18 cellular contexts compared by ENCODE assay signal in the genomic region with DNA sequence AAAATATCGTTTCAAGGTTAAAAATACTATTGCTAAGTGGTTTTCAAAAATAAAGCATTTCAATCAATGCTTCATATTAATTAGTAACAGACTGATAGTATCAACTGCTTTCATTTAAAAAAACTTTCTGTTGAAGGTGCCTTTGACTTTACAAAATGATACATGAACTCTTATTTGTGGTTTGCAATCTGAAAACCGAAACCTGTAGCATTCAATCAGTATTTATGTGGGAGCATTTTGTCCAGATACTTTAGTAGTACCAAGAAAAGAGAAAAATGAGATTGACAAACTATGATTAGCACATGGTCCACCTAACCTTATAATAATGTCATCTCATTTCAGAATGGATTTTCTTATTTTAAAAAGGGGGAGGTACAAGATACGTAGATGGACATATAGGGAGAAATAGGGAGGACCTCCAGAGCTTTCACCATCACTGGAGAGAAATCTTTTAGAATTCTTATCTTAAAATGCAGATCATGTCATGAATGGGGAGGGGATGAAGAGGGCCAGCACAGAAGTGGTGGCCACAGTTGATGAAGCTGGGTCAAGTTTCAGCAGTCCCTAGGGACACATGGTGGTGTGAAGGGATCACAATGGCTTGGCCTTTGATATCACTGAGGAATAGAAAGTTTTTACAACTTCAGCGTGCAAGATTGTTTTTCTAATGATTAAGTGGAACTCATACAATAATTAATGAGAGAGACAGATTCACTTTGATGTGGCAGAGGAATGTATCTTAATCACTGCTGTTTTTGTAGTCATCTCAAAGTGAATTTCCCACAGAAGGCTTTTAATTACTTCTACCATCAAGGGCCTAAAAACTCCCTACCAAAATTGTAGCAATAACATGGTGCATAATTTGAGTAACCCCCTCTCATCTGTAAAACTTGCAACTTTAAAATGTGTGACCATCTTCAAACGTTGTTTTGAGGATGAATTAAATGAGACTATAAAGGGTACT.
DNase-seq lines count a peak whose midpoint lies in the region; ATAC-seq and TF ChIP-seq lines count a peak whose summit lies in the region.
"Had no signal": no experiment of that assay in that cellular context is flagged by ENCODE, and none has a peak within 500 bp of the region (broad histone marks: within the 10 kb centered on the region; RNA-seq: fewer than 3 reads in every experiment).

No MANE protein-coding gene starts in this region.

- intact Hi-C loops in PC-9 (cut with micrococcal nuclease; ENCODE audit: unreplicated experiment) (no loop called here), left cardiac atrium (cut with DNase I) (no loop called here)

- no peak for TF ChIP-seq CTCF in PC-9 (conservative IDR thresholded peaks at IDR 0.05)

- no peaks in the 10 kb centered on the region for H3K79me2 ChIP-seq in PC-9 (ENCODE audit: low read depth)

- no TSS peak for BruUV-seq in PC-9 (replicated peaks; lab: Mats Ljungman, UMichigan)

- H3K9me3 ChIP-seq in PC-9 (ENCODE audit: insufficient read depth, low read depth): no peaks in the 10 kb centered on the region
- H3K9me3 ChIP-seq: BLaER1, Caco-2 had no signal

- no peaks in the 10 kb centered on the region for H3K4me1 ChIP-seq in PC-9 (replicated peaks; ENCODE audit: insufficient read depth)
- H3K4me1 ChIP-seq: BLaER1, Caco-2 had no signal

- CTCF ChIA-PET in PC-9 (lab: Charles Lee): no interaction called here

- H4K20me1 ChIP-seq in PC-9 (ENCODE audit: insufficient read depth): no peaks in the 10 kb centered on the region
- H4K20me1 ChIP-seq: BLaER1 had no signal

- peak; percentile 64 for ATAC-seq in GM18861 (IDR thresholded peaks at IDR 0.05; ENCODE audit: unreplicated experiment)
- ATAC-seq in HG02981 (IDR thresholded peaks at IDR 0.05; ENCODE audit: unreplicated experiment): peak; percentile 59
- no peak for ATAC-seq in left cardiac atrium
- ATAC-seq: GM23338, K562 had no signal

- H3K27me3 ChIP-seq in PC-9 (ENCODE audit: insufficient read depth, low read depth): no peaks in the 10 kb centered on the region
- H3K27me3 ChIP-seq: BLaER1 had no signal

- no peak overlapping the region for H3K4me2 ChIP-seq in PC-9
- H3K4me2 ChIP-seq: BLaER1, GM23338 had no signal

- H3K9me2 ChIP-seq in PC-9 (ENCODE audit: insufficient read depth): no peaks in the 10 kb centered on the region

- no peak overlapping the region for H3K4me3 ChIP-seq in PC-9
- H3K4me3 ChIP-seq: BLaER1, GM23338, K562 had no signal

- POLR2A ChIA-PET in PC-9 (lab: Charles Lee; ENCODE audit: unreplicated experiment): interaction anchor here (0.5 kb wide), 1 partner anchor 1028 kb away, joined by 9 read pairs; no protein-coding TSS in a partner anchor

- H3K27ac ChIP-seq in PC-9: no peak overlapping the region
- H3K27ac ChIP-seq: BLaER1 had no signal

- H3F3A ChIP-seq in PC-9 (ENCODE audit: insufficient read depth, low read depth): no peaks in the 10 kb centered on the region

- no peaks in the 10 kb centered on the region for H3K36me3 ChIP-seq in PC-9 (ENCODE audit: low read depth)
- H3K36me3 ChIP-seq: BLaER1 had no signal

- DNase-seq in PC-9: no peak
- peak; percentile 30 for DNase-seq in myocyte (ENCODE audit: low read depth)
- DNase-seq in left cardiac atrium: no peak
- DNase-seq in NCI-H524 (lab: John Stamatoyannopoulos, UW): no peak
- DNase-seq in KG1 (lab: John Stamatoyannopoulos, UW): no peak
- DNase-seq in GM19240 (ENCODE audit: insufficient read length, low spot score): no peak
- DNase-seq: 8988T; AML-193; Caco-2; CD8-positive, alpha-beta memory T cell; DMS53; GF-D8; H9 had no signal

- peak overlapping the region; percentile 58; the same call in 1 of the 2 replicates for H2AFZ ChIP-seq in PC-9
- H2AFZ ChIP-seq: GM23338 had no signal

Comparison
In these comparisons a context has a peak if more than half of its experiments do, and no peak if none do; other contexts are left out.
1. ATAC-seq: peak in GM18861 (single experiment) and HG02981 (single experiment); none in left cardiac atrium (0 of 2).